8 cellular contexts compared by ENCODE assay signal in the genomic region with DNA sequence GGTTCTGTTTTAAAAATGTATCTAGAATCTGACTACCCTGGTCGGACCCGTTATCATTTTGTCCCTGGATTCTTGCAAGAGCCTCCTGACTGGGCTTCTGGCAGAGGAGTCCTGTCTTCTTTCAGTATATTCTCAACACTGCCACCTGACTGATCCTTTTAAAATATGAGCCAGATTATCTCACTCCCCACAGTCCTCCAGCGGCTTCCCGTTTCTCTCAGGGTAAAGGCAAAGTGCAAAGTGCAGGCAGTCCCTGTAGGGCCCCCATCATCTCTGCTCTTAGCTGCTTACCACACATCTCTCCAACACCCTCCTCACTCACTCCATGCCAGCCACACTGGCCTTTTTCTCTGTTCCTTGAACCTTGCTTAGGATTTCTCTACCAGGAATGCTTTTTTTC. TPM values are rescaled to one million over a fixed set of nuclear protein-coding genes. Genes with fewer than 3 reads are reported as not detected.
DNase-seq lines count a peak whose midpoint lies in the region; ATAC-seq and TF ChIP-seq lines count a peak whose summit lies in the region.

No MANE protein-coding gene starts in this region.

- H3K4me1 ChIP-seq in ACC112 (ENCODE audit: control insufficient read depth, insufficient read depth, low read length, unreplicated experiment) (peaks cover 60% of the 10 kb centered on the region), colonic mucosa (peaks cover 17% of the 10 kb centered on the region), muscle layer of duodenum (ENCODE audit: control insufficient read depth in 1 of 2, insufficient read depth in 2 of 2, low read length in 2 of 2) (peaks cover 49 to 53% of the 10 kb centered on the region in 2 donors)

- H3K9me3 ChIP-seq in colonic mucosa, result no peaks in the 10 kb centered on the region
- no peaks in the 10 kb centered on the region for H3K9me3 ChIP-seq in muscle layer of duodenum (ENCODE audit: control insufficient read depth in 1 of 2, low read length in 2 of 2)

- peaks cover 41% of the 10 kb centered on the region for H3K79me2 ChIP-seq in ACC112 (ENCODE audit: control insufficient read depth, insufficient read depth, low read length, unreplicated experiment)

- peak overlapping the region; percentile 14; the same call in 1 of the 2 replicates for H3K4me3 ChIP-seq in ACC112 (ENCODE audit: low read depth, low read length)
- H3K4me3 ChIP-seq in colonic mucosa, result no peak overlapping the region
- H3K4me3 ChIP-seq in muscle layer of duodenum (ENCODE audit: low read depth in 1 of 2, low read length in 2 of 2), result peak overlapping the region; percentile 3 to 34

- no peaks in the 10 kb centered on the region for H3K27me3 ChIP-seq in ACC112 (ENCODE audit: insufficient read depth, low read length)
- no peaks in the 10 kb centered on the region for H3K27me3 ChIP-seq in colonic mucosa
- no peaks in the 10 kb centered on the region for H3K27me3 ChIP-seq in muscle layer of duodenum (ENCODE audit: low read depth, low read length)

- peak overlapping the region in 1 of 2 donors; percentile 38 for H3K9ac ChIP-seq in colonic mucosa (ENCODE audit: low read depth in 2 of 2, low read length in 2 of 2)

- peak overlapping the region; percentile 53 for H2AFZ ChIP-seq in ACC112 (ENCODE audit: low read length, unreplicated experiment)

- ATAC-seq in activated CD4-positive, CD25-positive, alpha-beta regulatory T cell treated with anti-CD3 and anti-CD28 coated beads, Interleukin-2, amount 50 U/mL, for 24 hours, result no peak

- DNase-seq in NCI-H82 treated with DMSO at 0.1 percent for 48 hours (lab: John Stamatoyannopoulos, UW; ENCODE audit: unreplicated experiment) (peak; percentile 74), colonic mucosa (peak; percentile 72), NCI-H1417 treated with DMSO at 0.1 percent for 48 hours (lab: John Stamatoyannopoulos, UW) (no peak), 8988T (no peak), AG08395 (ENCODE audit: low spot score) (no peak)

- TF ChIP-seq CTCF in colonic mucosa (IDR thresholded peaks at IDR 0.05), result no peak

- no peaks in the 10 kb centered on the region for H3K36me3 ChIP-seq in ACC112 (ENCODE audit: insufficient read depth, low read length)
- no peaks in the 10 kb centered on the region for H3K36me3 ChIP-seq in colonic mucosa
- no peaks in the 10 kb centered on the region for H3K36me3 ChIP-seq in muscle layer of duodenum (ENCODE audit: control insufficient read depth in 1 of 2, insufficient read depth in 2 of 2, low read length in 2 of 2)

- H3K27ac ChIP-seq in ACC112 (ENCODE audit: low read depth, low read length), result peak overlapping the region; percentile 82
- peak overlapping the region; percentile 55 for H3K27ac ChIP-seq in colonic mucosa
- peak overlapping the region; percentile 73 for H3K27ac ChIP-seq in muscle layer of duodenum (ENCODE audit: low read length)

- intact Hi-C loops in colonic mucosa (cut with DNase I), result no loop called here

RNA-seq across cellular contexts. Expression of a gene that starts 28.5 kb away (rescaled TPM):
- 10 to 100 TPM; 16.1 to 24.2 TPM for total RNA-seq in colonic mucosa

Comparison
In these comparisons a context has a peak if more than half of its experiments do, and no peak if none do; other contexts are left out.
1. DNase-seq: peak in NCI-H82 treated with DMSO at 0.1 percent for 48 hours (single experiment) and colonic mucosa (single experiment); none in NCI-H1417 treated with DMSO at 0.1 percent for 48 hours (single experiment), 8988T (single experiment) and AG08395 (single experiment).
2. Peak in every context shown above with its lines, with median percentiles within 50 percentile points of each other: H3K27ac ChIP-seq.